Comparison of ENCODE assay signal across 3 cellular contexts in genomic region chr1:41218152-41218551, GRCh38.
TF ChIP-seq lines count a peak whose summit lies in the region.

No MANE protein-coding gene starts in this region.

TF ChIP-seq in HepG2, 621 proteins besides CTCF, POLR2A, EP300 and RAD21:
- TF ChIP-seq FOXC1 (CRISPR knock-in tag; IDR thresholded peaks at IDR 0.05; ENCODE audit: borderline replicate concordance) = no peak
- TF ChIP-seq ATF7 (IDR thresholded peaks at IDR 0.05) = peak; percentile 59; the same call in 1 of the 2 replicates
- TF ChIP-seq ATF7 (CRISPR knock-in tag; IDR thresholded peaks at IDR 0.05) = no peak
TF ChIP-seq in HepG2: peak in this region for 1.

TF ChIP-seq in A549, 52 proteins besides CTCF, POLR2A, EP300 and RAD21:
- no peak for TF ChIP-seq HOXB13 (CRISPR knock-in tag; IDR thresholded peaks at IDR 0.05; ENCODE audit: low read depth)
- TF ChIP-seq FOSB (CRISPR knock-in tag; IDR thresholded peaks at IDR 0.05) = no peak
- no peak for TF ChIP-seq RARB (CRISPR knock-in tag; IDR thresholded peaks at IDR 0.05)
- TF ChIP-seq HDAC2 (IDR thresholded peaks at IDR 0.05) = no peak
- no peak for TF ChIP-seq NPAS2 (CRISPR knock-in tag; IDR thresholded peaks at IDR 0.05; ENCODE audit: borderline replicate concordance)
- no peak for TF ChIP-seq MAX (IDR thresholded peaks at IDR 0.05)
- no peak for TF ChIP-seq HEYL (CRISPR knock-in tag; IDR thresholded peaks at IDR 0.05)
- no peak for TF ChIP-seq CEBPB (IDR thresholded peaks at IDR 0.05)
- no peak for TF ChIP-seq JUN (IDR thresholded peaks at IDR 0.05)
- TF ChIP-seq RFX5 (IDR thresholded peaks at IDR 0.05) = no peak
- no peak for TF ChIP-seq SMC3 (IDR thresholded peaks at IDR 0.05)
- no peak for TF ChIP-seq PHF8 (IDR thresholded peaks at IDR 0.05; ENCODE audit: borderline replicate concordance, low read depth)
- TF ChIP-seq ZNF302 (CRISPR knock-in tag; IDR thresholded peaks at IDR 0.05) = no peak

TF ChIP-seq in K562, 482 proteins besides CTCF, POLR2A, EP300 and RAD21:
- no peak for TF ChIP-seq FOXP1 (CRISPR knock-in tag; IDR thresholded peaks at IDR 0.05)
- TF ChIP-seq HES1 (IDR thresholded peaks at IDR 0.05; ENCODE audit: low read depth) = no peak
- TF ChIP-seq ZNF778 (CRISPR knock-in tag; IDR thresholded peaks at IDR 0.05) = no peak
- no peak for TF ChIP-seq ZNF431 (CRISPR knock-in tag; IDR thresholded peaks at IDR 0.05)
- TF ChIP-seq PRPF4 (IDR thresholded peaks at IDR 0.05; ENCODE audit: insufficient read depth, low read depth, low read length, poor library complexity, severe bottlenecking) = no peak
- TF ChIP-seq SUPT5H (IDR thresholded peaks at IDR 0.05) = no peak
- no peak for TF ChIP-seq HNRNPK (IDR thresholded peaks at IDR 0.05; ENCODE audit: low read depth, low read length, poor library complexity, severe bottlenecking)
- no peak for TF ChIP-seq NBN (IDR thresholded peaks at IDR 0.05; ENCODE audit: low read depth)
- no peak for TF ChIP-seq KLF13 (tag; IDR thresholded peaks at IDR 0.05; ENCODE audit: borderline replicate concordance, low read depth)
- peak; percentile 50 for TF ChIP-seq ATF3 (IDR thresholded peaks at IDR 0.05)
- no peak for TF ChIP-seq ATF3 (CRISPR knock-in tag; conservative IDR thresholded peaks at IDR 0.05)
- no peak for TF ChIP-seq CREB1 (IDR thresholded peaks at IDR 0.05)
- no peak for TF ChIP-seq CREB1 (CRISPR knock-in tag; IDR thresholded peaks at IDR 0.05)
- no peak for TF ChIP-seq CCAR2 (IDR thresholded peaks at IDR 0.05; ENCODE audit: low read depth, low read length)
- TF ChIP-seq SMC3 (conservative IDR thresholded peaks at IDR 0.05; ENCODE audit: insufficient read depth, low read depth, low read length) = no peak
- no peak for TF ChIP-seq PTTG1 (tag; IDR thresholded peaks at IDR 0.05; ENCODE audit: low read depth)
- TF ChIP-seq ATF7 (IDR thresholded peaks at IDR 0.05) = peak; percentile 31; the same call in 1 of the 2 replicates
- no peak for TF ChIP-seq SMAD4 (CRISPR knock-in tag; conservative IDR thresholded peaks at IDR 0.05)
- TF ChIP-seq PHB (CRISPR knock-in tag; IDR thresholded peaks at IDR 0.05) = no peak
- no peak for TF ChIP-seq CHD2 (IDR thresholded peaks at IDR 0.05; ENCODE audit: low read depth, low read length)
